ENCODE assay signal across 9 cellular contexts in the genomic region with DNA sequence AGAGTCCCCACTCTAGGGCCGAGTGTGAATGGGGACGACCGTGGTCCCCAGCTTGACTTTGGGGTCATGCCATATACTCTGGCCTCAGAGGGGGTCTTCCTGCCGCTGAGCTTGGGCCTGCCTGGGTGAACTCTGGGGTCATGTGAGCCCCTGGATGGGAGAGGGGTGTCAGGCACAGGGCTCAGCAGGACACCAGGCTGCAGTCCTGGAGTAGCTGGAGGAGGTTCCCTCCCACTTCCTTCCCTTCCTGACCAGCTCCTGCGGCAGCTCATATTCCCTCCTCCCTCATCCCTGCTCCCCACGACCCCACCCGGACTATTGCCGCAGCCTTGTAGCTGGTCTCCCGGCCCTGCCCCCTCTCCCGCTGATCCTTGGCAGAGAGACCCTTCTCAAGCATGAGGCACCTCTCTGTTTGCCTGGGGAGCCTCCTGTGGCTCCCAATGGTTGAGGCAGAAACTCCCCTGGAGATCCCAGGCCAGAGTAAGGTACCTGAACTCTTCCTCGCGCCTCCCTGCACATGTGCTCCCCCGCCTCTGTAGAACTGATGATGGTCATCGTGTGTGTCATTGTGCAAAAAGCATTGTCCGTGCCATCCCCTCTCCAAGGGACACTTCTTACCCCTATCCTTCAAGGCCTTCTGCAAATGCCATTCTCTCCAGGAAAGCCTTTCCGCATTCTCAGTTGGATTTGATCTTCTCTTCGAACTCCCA. TPM values are rescaled to one million over a fixed set of nuclear protein-coding genes. Genes with fewer than 3 reads are reported as not detected.
A peak's percentile ranks its signal among the peaks of the same experiment; 100 is the strongest.
DNase-seq lines count a peak whose midpoint lies in the region; ATAC-seq and TF ChIP-seq lines count a peak whose summit lies in the region.
"Had no signal": no experiment of that assay in that cellular context is flagged by ENCODE, and none has a peak within 500 bp of the region (broad histone marks: within the 10 kb centered on the region; RNA-seq: fewer than 3 reads in every experiment).

No MANE protein-coding gene starts in this region.

- peak overlapping the region; percentile 66 for H3K9ac ChIP-seq in mucosa of stomach (ENCODE audit: low read length)

- H3K27me3 Mint-ChIP-seq in activated T-cell treated with anti-CD3 and anti-CD28 coated beads, Interleukin-2, amount 50 U/mL, for 4 hours (ENCODE audit: low read depth): no peaks in the 10 kb centered on the region

- H3K4me3 ChIP-seq in mucosa of stomach (ENCODE audit: low read length) (no peak overlapping the region), tibial nerve (peak overlapping the region; percentile 66 to 97 (median 82))

- no peak for TF ChIP-seq CTCF in tibial nerve (IDR thresholded peaks at IDR 0.05)

- no peak for TF ChIP-seq POLR2A in tibial nerve (IDR thresholded peaks at IDR 0.05)

- H3K27me3 ChIP-seq in mucosa of stomach (ENCODE audit: control insufficient read depth, insufficient read depth, low read length) (no peaks in the 10 kb centered on the region), tibial nerve (no peaks in the 10 kb centered on the region)

- DNase-seq in activated T-cell treated with anti-CD3 and anti-CD28 coated beads, Interleukin-2, amount 50 U/mL, for 4 hours: no peak
- DNase-seq in activated T-cell treated with anti-CD3 and anti-CD28 coated beads, Interleukin-2, amount 50 U/mL, for 48 hours: no peak
- DNase-seq in tibial nerve (ENCODE audit: low spot score in 2 of 2) (no peak), G401 (ENCODE audit: low spot score) (no peak)
- DNase-seq: SIG-M5 had no signal

- peaks cover 32% of the 10 kb centered on the region for H3K4me1 ChIP-seq in mucosa of stomach (ENCODE audit: control insufficient read depth, insufficient read depth, low read length)
- H3K4me1 ChIP-seq in tibial nerve: peaks cover 0 to 69% (median 29%) of the 10 kb centered on the region in 4 donors

- peaks cover 5% of the 10 kb centered on the region for H3K9me3 Mint-ChIP-seq in activated T-cell treated with anti-CD3 and anti-CD28 coated beads, Interleukin-2, amount 50 U/mL, for 4 hours

- no peak for TF ChIP-seq EP300 in tibial nerve (IDR thresholded peaks at IDR 0.05)

- H3K27ac ChIP-seq in cingulate gyrus (ENCODE audit: low read depth, low read length) (peak overlapping the region; percentile 19), tibial nerve (peak overlapping the region; percentile 89 to 96 (median 92))

- in situ Hi-C loops in G401 (cut with HindIII; ENCODE audit: low sequenced_read_pairs): no loop called here

- H3K4me3 Mint-ChIP-seq in activated T-cell treated with anti-CD3 and anti-CD28 coated beads, Interleukin-2, amount 50 U/mL, for 4 hours: peak overlapping the region; percentile 100

- no peak for ATAC-seq in activated T-cell treated with anti-CD3 and anti-CD28 coated beads, Interleukin-2, amount 50 U/mL, for 4 hours
- ATAC-seq in HG02678 (IDR thresholded peaks at IDR 0.05; ENCODE audit: unreplicated experiment) (no peak), GM18517 (IDR thresholded peaks at IDR 0.05; ENCODE audit: unreplicated experiment) (no peak)

- H3K9me3 ChIP-seq in mucosa of stomach (ENCODE audit: control insufficient read depth, low read length) (no peaks in the 10 kb centered on the region), tibial nerve (no peaks in the 10 kb centered on the region)

- H3K36me3 ChIP-seq in mucosa of stomach (ENCODE audit: control insufficient read depth, insufficient read depth, low read length) (no peaks in the 10 kb centered on the region), tibial nerve (no peaks in the 10 kb centered on the region)

- H3K36me3 Mint-ChIP-seq in activated T-cell treated with anti-CD3 and anti-CD28 coated beads, Interleukin-2, amount 50 U/mL, for 4 hours (ENCODE audit: insufficient read depth): peaks cover 35% of the 10 kb centered on the region

- WGBS in tibial nerve, 2 donors: 48 to 60% methylated on average over 15 to 17 of the region's 17 CpGs

- peaks cover 64% of the 10 kb centered on the region for H3K4me1 Mint-ChIP-seq in activated T-cell treated with anti-CD3 and anti-CD28 coated beads, Interleukin-2, amount 50 U/mL, for 4 hours (ENCODE audit: low read depth)

RNA-seq across cellular contexts. Expression of a gene that starts 1.8 kb away (rescaled TPM):
- 100 to 1,000 TPM; 218 to 255 (median 229) TPM for total RNA-seq in activated T-cell treated with anti-CD3 and anti-CD28 coated beads, Interleukin-2, amount 50 U/mL, for 4 hours
- 10 to 100 TPM; 27.4 to 62.1 (median 43.5) TPM for total RNA-seq in tibial nerve
- not detected in 2 replicates for total RNA-seq in G401 (2014; rRNA removed; shearing (Covaris generic))

Comparison
In these comparisons a context has a peak if more than half of its experiments do, and no peak if none do; other contexts are left out.
1. RNA of a gene that starts 1.8 kb away (total RNA-seq): 218 to 255 TPM in activated T-cell treated with anti-CD3 and anti-CD28 coated beads, Interleukin-2, amount 50 U/mL, for 4 hours and 27.4 to 62.1 TPM in tibial nerve; not detected in G401; every median in the first group is over 10 times any median in the second.